ENCODE assay signal across 11 cellular contexts in the genomic region with DNA sequence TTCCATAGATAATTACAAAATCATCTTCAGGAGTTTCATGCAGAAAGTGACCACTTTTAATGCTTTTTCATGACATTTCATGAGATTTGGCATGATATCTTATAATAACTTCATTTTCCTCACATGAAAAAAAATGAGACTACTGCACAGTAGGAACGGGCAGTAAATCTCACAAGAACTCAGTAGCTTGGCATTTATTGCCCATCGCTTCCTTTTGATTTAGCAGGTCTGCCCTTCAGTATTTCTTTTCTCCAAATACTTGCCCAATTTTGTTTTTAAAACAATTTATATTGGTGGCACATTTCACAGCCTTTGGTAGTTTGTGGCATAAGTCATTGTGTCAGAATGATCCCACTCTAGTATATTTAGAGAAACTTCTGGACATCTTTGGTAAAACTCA.
"Had no signal": no experiment of that assay in that cellular context is flagged by ENCODE, and none has a peak within 500 bp of the region (broad histone marks: within the 10 kb centered on the region; RNA-seq: fewer than 3 reads in every experiment).

No MANE protein-coding gene starts in this region.

- FAIRE-seq: H1, H54 had no signal

- H3K4me3 Mint-ChIP-seq: GM23338, H9, HFFc6 had no signal

- H3K4me1 Mint-ChIP-seq: GM23338, H9 had no signal

- H3K27ac Mint-ChIP-seq: H9, HFFc6 had no signal

- H3K9me3 Mint-ChIP-seq: GM23338 had no signal

- H3K27ac ChIP-seq: GM23248 had no signal

- H3K36me3 ChIP-seq: HAP-1 had no signal

- DNase-seq: GM23248, GOT3, H7, H9, HCEC 1CT, HFFc6 had no signal

- H3K4me3 ChIP-seq: GM23248, GM23338, HAP-1 had no signal

- ATAC-seq: GM23338, HCT116 had no signal

- H3K4me1 ChIP-seq: HAP-1 had no signal

- H3K9me3 ChIP-seq: HAP-1 had no signal
